22 cellular contexts compared by ENCODE assay signal in genomic region chr9:114247491-114247890, GRCh38.
"Had no signal": no experiment of that assay in that cellular context is flagged by ENCODE, and none has a peak within 500 bp of the region (broad histone marks: within the 10 kb centered on the region; RNA-seq: fewer than 3 reads in every experiment).

No MANE protein-coding gene starts in this region.

- H3K27me3 ChIP-seq: colonic mucosa, esophagus squamous epithelium, gastrocnemius medialis, hepatocyte, left lung had no signal

- DNase-seq: colonic mucosa; cortex of kidney; effector CD8-positive, alpha-beta T cell; effector memory CD8-positive, alpha-beta T cell; endodermal cell; erythroblast; esophagus squamous epithelium; foreskin fibroblast; glutamatergic neuron; immature natural killer cell; islet precursor cell; kidney; kidney glomerular epithelial cell; left ventricle myocardium superior; lower lobe of right lung; mesenchymal stem cell; mucosa of descending colon had no signal

- H3K9me3 ChIP-seq: colonic mucosa, esophagus squamous epithelium, gastrocnemius medialis, left lung, lower lobe of right lung, mucosa of descending colon had no signal

- H3K36me3 ChIP-seq: colonic mucosa, esophagus squamous epithelium, gastrocnemius medialis, left lung, lower lobe of right lung had no signal

- ATAC-seq: effector memory CD8-positive, alpha-beta T cell; esophagus mucosa; left lung; left ventricle myocardium superior; lower lobe of right lung; mucosa of descending colon had no signal

- H3K27ac ChIP-seq: colonic mucosa, epithelial cell of prostate, esophagus squamous epithelium, gastrocnemius medialis, hepatocyte, left lung, lower lobe of right lung had no signal

- H3K4me1 ChIP-seq: colonic mucosa had no signal

- H3K4me3 ChIP-seq: colonic mucosa, esophagus squamous epithelium, gastrocnemius medialis, hepatocyte, left lung, lower lobe of right lung, mucosa of descending colon had no signal
